In the genomic region with DNA sequence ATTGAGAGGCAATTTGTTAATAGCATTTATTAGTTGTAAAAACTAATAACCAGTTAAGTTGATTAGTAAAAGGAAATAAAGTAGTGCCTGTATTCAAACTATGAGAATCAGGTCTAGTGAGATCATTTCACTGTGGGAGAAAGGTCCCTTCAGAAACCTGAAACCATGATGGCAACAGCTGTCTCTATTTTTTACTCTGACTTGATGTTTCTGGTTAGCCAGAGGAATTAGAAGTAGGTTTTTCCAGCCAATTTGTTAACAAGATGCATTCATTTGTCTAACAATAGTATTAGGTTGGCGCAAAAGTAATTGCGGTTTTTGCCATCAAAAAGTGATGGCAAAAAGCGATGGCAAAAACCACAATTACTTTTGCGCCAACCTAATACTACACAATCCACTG, we compare ENCODE assay signal across 23 cellular contexts.
"Had no signal": no experiment of that assay in that cellular context is flagged by ENCODE, and none has a peak within 500 bp of the region (broad histone marks: within the 10 kb centered on the region; RNA-seq: fewer than 3 reads in every experiment).

No MANE protein-coding gene starts in this region.

- H3K4me1 ChIP-seq: ascending aorta had no signal

- H3K9me3 ChIP-seq: ascending aorta, MG63 had no signal

- ATAC-seq: activated naive CD4-positive, alpha-beta T cell treated with anti-CD3 and anti-CD28 coated beads, Interleukin-2, amount 50 U/mL, for 72 hours; activated naive CD8-positive, alpha-beta T cell treated with anti-CD3 and anti-CD28 coated beads, Interleukin-2, amount 50 U/mL, for 24 hours; activated T-cell treated with anti-CD3 and anti-CD28 coated beads, Interleukin-2, amount 50 U/mL, for 4 hours; T-helper 17 cell had no signal

- H3K27me3 ChIP-seq: ascending aorta, MG63 had no signal

- H3K4me3 ChIP-seq: ascending aorta, MG63 had no signal

- H3K36me3 ChIP-seq: ascending aorta, MG63 had no signal

- H3K27ac ChIP-seq: ascending aorta had no signal

- DNase-seq: activated B cell treated with CpG ODN at 0.5 μM for 24 hours; activated CD4-positive, alpha-beta memory T cell treated with anti-CD3 and anti-CD28 coated beads for 36 hours; activated CD4-positive, alpha-beta T cell treated with anti-CD3 and anti-CD28 coated beads for 1 hour; activated CD4-positive, alpha-beta T cell treated with anti-CD3 and anti-CD28 coated beads, Interleukin-2, amount 10 ng/mL, durations not matched to agents 24 days and 14 days; activated CD8-positive, alpha-beta memory T cell treated with anti-CD3 and anti-CD28 coated beads for 24 hours; activated effector memory CD4-positive, alpha-beta T cell treated with anti-CD3 and anti-CD28 coated beads, Interleukin-2, amount 50 U/mL, for 16 hours; activated naive CD4-positive, alpha-beta T cell treated with Interleukin-2 at 50 U/mL for 16 hours; activated naive CD8-positive, alpha-beta T cell treated with anti-CD3 and anti-CD28 coated beads, Interleukin-2, amount 50 U/mL, for 24 hours; activated T-cell treated with anti-CD3 and anti-CD28 coated beads, Interleukin-2, amount 50 U/mL, for 4 hours; amniotic stem cell; KG1; MG63; MV-4-11; NCI-H1092 treated with DMSO at 0.1 percent for 48 hours; NCI-H1417 treated with DMSO at 0.1 percent for 48 hours; NCI-H1694; NCI-H2029 treated with DMSO at 0.1 percent for 48 hours; NCI-H446; SIG-M5; T-helper 17 cell; T-helper 9 cell had no signal
